In the genomic region with DNA sequence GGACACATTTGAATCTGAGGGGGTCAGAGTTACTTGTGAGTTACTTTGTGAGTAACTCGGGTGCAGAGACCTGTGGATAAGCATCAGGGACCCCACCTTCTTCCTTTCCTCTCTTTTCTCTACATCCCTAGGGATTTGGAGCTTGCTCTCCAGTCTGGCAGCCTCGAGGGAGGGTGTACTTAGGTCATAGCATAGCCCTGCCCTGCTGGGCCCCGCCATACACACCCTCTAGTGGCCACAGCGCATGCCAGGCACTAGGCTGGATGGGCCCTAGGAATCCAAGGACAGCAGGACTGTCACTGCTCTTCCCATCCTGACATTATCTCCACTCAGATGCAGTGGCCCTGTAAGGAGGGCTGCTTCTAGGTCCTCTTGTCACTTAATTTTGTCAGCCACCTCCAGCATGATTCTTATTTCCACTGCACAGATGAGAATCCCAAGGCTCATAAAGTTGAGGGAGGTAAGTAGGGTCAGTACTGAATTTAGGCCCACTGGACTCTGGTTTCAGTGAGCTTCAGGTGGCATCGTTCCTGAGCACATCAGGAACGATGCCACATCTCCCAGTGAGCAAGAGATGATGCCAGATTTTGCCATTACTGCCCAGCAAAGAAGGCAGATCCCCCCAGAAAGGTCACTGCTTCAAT, we compare ENCODE assay signal across 9 cellular contexts. TPM values are rescaled to one million over a fixed set of nuclear protein-coding genes. Genes with fewer than 3 reads are reported as not detected.
A peak's percentile ranks its signal among the peaks of the same experiment; 100 is the strongest.
DNase-seq lines count a peak whose midpoint lies in the region; ATAC-seq and TF ChIP-seq lines count a peak whose summit lies in the region.
"Had no signal": no experiment of that assay in that cellular context is flagged by ENCODE, and none has a peak within 500 bp of the region (broad histone marks: within the 10 kb centered on the region; RNA-seq: fewer than 3 reads in every experiment).

No MANE protein-coding gene starts in this region.

- no peak overlapping the region for H3K27ac ChIP-seq in RWPE1

- ATAC-seq in HG02884 (IDR thresholded peaks at IDR 0.05; ENCODE audit: unreplicated experiment), result no peak
- ATAC-seq in HG03196 (IDR thresholded peaks at IDR 0.05; ENCODE audit: unreplicated experiment), result no peak

- peaks cover 34% of the 10 kb centered on the region for H3K36me3 Mint-ChIP-seq in Calu3 (ENCODE audit: insufficient read depth, unreplicated experiment)
- H3K36me3 Mint-ChIP-seq in nephron (ENCODE audit: low read depth), result peaks cover 4% of the 10 kb centered on the region

- POLR2A ChIA-PET in RWPE1 (lab: Yijun Ruan, JAX; ENCODE audit: low non-redundant PET), result no interaction called here

- H3K4me3 Mint-ChIP-seq in Calu3 (ENCODE audit: low read depth, unreplicated experiment) (no peak overlapping the region), nephron (peak overlapping the region in 1 of 3 experiments; percentile 46)
- H3K4me3 Mint-ChIP-seq: T-helper 1 cell treated with Interleukin-12 subunit alpha and Interleukin-12 subunit beta and Interleukin-4 antibody, amounts not matched to agents 30 μg/mL and 1 μg/mL, for 36 hours had no signal

- H3K27ac Mint-ChIP-seq in Calu3 (ENCODE audit: unreplicated experiment) (no peak overlapping the region), nephron (peak overlapping the region in 2 of 3 experiments; percentile 4 to 24)
- H3K27ac Mint-ChIP-seq: T-helper 1 cell treated with Interleukin-12 subunit alpha and Interleukin-12 subunit beta and Interleukin-4 antibody, amounts not matched to agents 30 μg/mL and 1 μg/mL, for 36 hours had no signal

- no peaks in the 10 kb centered on the region for H3K27me3 Mint-ChIP-seq in Calu3 (ENCODE audit: unreplicated experiment)
- H3K27me3 Mint-ChIP-seq in nephron (ENCODE audit: low read depth), result no peaks in the 10 kb centered on the region

- CTCF ChIA-PET in Calu3 (lab: Charles Lee) (interaction anchor here (0.6 to 1.7 kb wide), 8 partner anchors 12 to 105 kb away, joined by 3 to 14 read pairs (median 3); no protein-coding TSS in a partner anchor), RWPE1 (lab: Yijun Ruan, JAX) (interaction anchor here (0.6 to 1.4 kb wide), 13 partner anchors 12 to 198 kb away, joined by 3 to 7 read pairs (median 3); no protein-coding TSS in a partner anchor)

- H3K4me3 ChIP-seq in epithelial cell of proximal tubule (ENCODE audit: low read depth, low read length), result no peak overlapping the region

- BruUV-seq in Calu3 (replicated peaks; lab: Mats Ljungman, UMichigan), result no TSS peak

- TF ChIP-seq CTCF in Calu3 (IDR thresholded peaks at IDR 0.05; ENCODE audit: unreplicated experiment), result peak; percentile 78
- peak; percentile 86 for TF ChIP-seq CTCF in RWPE1 (conservative IDR thresholded peaks at IDR 0.05; ENCODE audit: low read depth)
- TF ChIP-seq CTCF in epithelial cell of proximal tubule (conservative IDR thresholded peaks at IDR 0.05; ENCODE audit: low read depth, low read length), result peak; percentile 92
- peak; percentile 68 to 75 (median 69) for TF ChIP-seq CTCF in nephron (IDR thresholded peaks at IDR 0.05; ENCODE audit: unreplicated experiment in 3 of 3)

- H3K4me1 Mint-ChIP-seq in Calu3 (ENCODE audit: low read depth, unreplicated experiment) (peaks cover 10% of the 10 kb centered on the region), nephron (no peaks in the 10 kb centered on the region)

- DNase-seq in Calu3, result peak; percentile 80
- peak; percentile 62 for DNase-seq in HK-2 (ENCODE audit: unreplicated experiment)
- DNase-seq in RWPE1 (ENCODE audit: low spot score), result peak; percentile 56
- no peak for DNase-seq in epithelial cell of proximal tubule (ENCODE audit: low read depth)
- no peak for DNase-seq in OCI-M2 (lab: John Stamatoyannopoulos, UW; ENCODE audit: unreplicated experiment)

- intact Hi-C loops in Calu3 (cut with micrococcal nuclease; ENCODE audit: unreplicated experiment), result loop anchor here (1.0 to 5.0 kb wide), 2 partner anchors 81 to 95 kb away; no protein-coding TSS in a partner anchor

- H3K9me3 Mint-ChIP-seq in Calu3 (ENCODE audit: low read depth, unreplicated experiment) (no peaks in the 10 kb centered on the region), nephron (no peaks in the 10 kb centered on the region)
- H3K9me3 Mint-ChIP-seq: T-helper 1 cell treated with Interleukin-12 subunit alpha and Interleukin-12 subunit beta and Interleukin-4 antibody, amounts not matched to agents 30 μg/mL and 1 μg/mL, for 36 hours had no signal

RNA-seq across cellular contexts. Expression of a gene that starts 3.6 kb away (rescaled TPM):
- total RNA-seq in Calu3 (2022) (49.6 and 58.6 TPM in 2 replicates), epithelial cell of proximal tubule (10.8 and 22.1 TPM in 2 replicates)

Comparison
In these comparisons a context has a peak if more than half of its experiments do, and no peak if none do; other contexts are left out.
1. DNase-seq: peak in Calu3 (single experiment), HK-2 (single experiment) and RWPE1 (single experiment); none in epithelial cell of proximal tubule (single experiment) and OCI-M2 (single experiment).
2. Peak in every context shown above with its lines, with median percentiles within 50 percentile points of each other: CTCF ChIP-seq.